2 cellular contexts compared by ENCODE assay signal in genomic region chr5:171102877-171103610, GRCh38.
TF ChIP-seq lines count a peak whose summit lies in the region.

No MANE protein-coding gene starts in this region.

TF ChIP-seq in IMR-90, 13 proteins besides CTCF, POLR2A, EP300 and RAD21:
- TF ChIP-seq FOS (IDR thresholded peaks at IDR 0.05; ENCODE audit: low read depth, low read length): no peak
- no peak for TF ChIP-seq CEBPB (IDR thresholded peaks at IDR 0.05; ENCODE audit: low read depth, low read length)
- no peak for TF ChIP-seq RFX5 (IDR thresholded peaks at IDR 0.05; ENCODE audit: low read depth, low read length)
- TF ChIP-seq SMC3 (IDR thresholded peaks at IDR 0.05; ENCODE audit: low read depth, low read length): no peak
- TF ChIP-seq USF2 (IDR thresholded peaks at IDR 0.05; ENCODE audit: low read depth, low read length): no peak
- no peak for TF ChIP-seq MAFK (IDR thresholded peaks at IDR 0.05; ENCODE audit: low read depth, low read length)
- TF ChIP-seq BHLHE40 (IDR thresholded peaks at IDR 0.05; ENCODE audit: low read depth, low read length): no peak

TF ChIP-seq in HepG2, 621 proteins besides CTCF, POLR2A, EP300 and RAD21:
- TF ChIP-seq ZNF740 (CRISPR knock-in tag; IDR thresholded peaks at IDR 0.05): no peak
